ENCODE assay signal across 1 cellular context in genomic region chr11:126336065-126336464, GRCh38.
TF ChIP-seq lines count a peak whose summit lies in the region.

No MANE protein-coding gene starts in this region.

TF ChIP-seq in endothelial cell of umbilical vein, 7 proteins besides CTCF, POLR2A, EP300 and RAD21:
- TF ChIP-seq GATA2 (IDR thresholded peaks at IDR 0.05; ENCODE audit: insufficient read depth, insufficient read length, low read depth, low read length): no peak
- TF ChIP-seq EZH2 (IDR thresholded peaks at IDR 0.05; ENCODE audit: borderline replicate concordance, low read depth, low read length, severe bottlenecking): no peak
- no peak for TF ChIP-seq MYC (IDR thresholded peaks at IDR 0.05; ENCODE audit: low read depth, low read length)
- TF ChIP-seq JUN (IDR thresholded peaks at IDR 0.05; ENCODE audit: borderline replicate concordance, insufficient read depth, insufficient read length, low read depth): no peak
- no peak for TF ChIP-seq MAX (IDR thresholded peaks at IDR 0.05; ENCODE audit: insufficient read depth, insufficient read length)
- TF ChIP-seq FOS (IDR thresholded peaks at IDR 0.05; ENCODE audit: borderline replicate concordance, insufficient read depth, low read length): no peak
- no peak for TF ChIP-seq POLR2AphosphoS5 (IDR thresholded peaks at IDR 0.05; ENCODE audit: insufficient read depth, low read depth, low read length)
